20 cellular contexts compared by ENCODE assay signal in the genomic region with DNA sequence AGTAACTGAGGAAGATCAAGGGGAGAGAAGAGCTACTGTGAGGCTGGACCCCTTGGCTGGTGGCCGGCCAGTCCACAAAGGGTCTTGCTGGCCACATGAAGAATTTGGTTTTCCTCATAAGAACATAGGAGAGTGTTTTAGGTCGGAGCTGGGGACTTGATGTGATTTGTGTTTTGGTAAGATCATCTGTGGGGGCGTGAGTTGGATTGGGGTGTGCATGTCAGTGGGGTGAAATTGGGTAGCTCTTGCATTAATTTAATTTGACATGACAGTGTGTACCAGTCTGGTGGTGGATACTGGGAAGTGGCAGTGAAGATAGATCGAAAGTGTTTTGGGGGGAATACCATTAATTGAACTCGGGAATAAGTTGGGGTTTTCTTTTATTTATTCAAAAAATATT. TPM values are rescaled to one million over a fixed set of nuclear protein-coding genes. Genes with fewer than 3 reads are reported as not detected.
DNase-seq lines count a peak whose midpoint lies in the region; ATAC-seq, FAIRE-seq and TF ChIP-seq lines count a peak whose summit lies in the region.
"Had no signal": no experiment of that assay in that cellular context is flagged by ENCODE, and none has a peak within 500 bp of the region (broad histone marks: within the 10 kb centered on the region; RNA-seq: fewer than 3 reads in every experiment).

No MANE protein-coding gene starts in this region.

- TF ChIP-seq POLR2A in heart left ventricle (IDR thresholded peaks at IDR 0.05) (no peak), gastrocnemius medialis (IDR thresholded peaks at IDR 0.05) (no peak)

- H3K27ac ChIP-seq in heart left ventricle (peak overlapping the region in 8 of 12 donors; percentile 15 to 72 (median 44)), gastrocnemius medialis (peak overlapping the region; percentile 88 to 97 (median 92))
- H3K27ac ChIP-seq: epithelial cell of prostate, KMS-11, SJCRH30 had no signal

- peaks cover 3% of the 10 kb centered on the region for H3K36me3 Mint-ChIP-seq in activated naive CD8-positive, alpha-beta T cell treated with anti-CD3 and anti-CD28 coated beads, Interleukin-2, amount 10 ng/mL, durations not matched to agents 7 days and 5 days
- H3K36me3 Mint-ChIP-seq: naive B cell had no signal

- intact Hi-C loops in heart left ventricle (cut with DNase I) = loop anchor here in 1 of 10 donors (10.0 kb wide), 1 partner anchor 361 kb away; the partner anchor contains the start of genes GIN1 and PPIP5K2
- intact Hi-C loops in Right ventricle myocardium superior (cut with DNase I) = loop anchor here (10.0 kb wide), 1 partner anchor 361 kb away; the partner anchor contains the start of genes GIN1 and PPIP5K2
- intact Hi-C loops in gastrocnemius medialis (cut with DNase I; ENCODE audit: low total_unique reads) = no loop called here

- H3K4me3 ChIP-seq in heart left ventricle (no peak overlapping the region), gastrocnemius medialis (no peak overlapping the region)
- H3K4me3 ChIP-seq: SJCRH30 had no signal

- DNase-seq in heart left ventricle = no peak
- no peak for DNase-seq in Right ventricle myocardium superior
- DNase-seq in UCSD-AML1 (lab: John Stamatoyannopoulos, UW; ENCODE audit: unreplicated experiment) = peak; percentile 5
- no peak for DNase-seq in activated naive CD8-positive, alpha-beta T cell treated with anti-CD3 and anti-CD28 coated beads, Interleukin-2, amount 10 ng/mL, durations not matched to agents 7 days and 5 days
- no peak for DNase-seq in gastrocnemius medialis
- DNase-seq in frontal cortex (ENCODE audit: low spot score in 2 of 2) = no peak
- DNase-seq in MV-4-11 (lab: John Stamatoyannopoulos, UW) = no peak
- DNase-seq: activated CD8-positive, alpha-beta memory T cell treated with anti-CD3 and anti-CD28 coated beads, Interleukin-2, amount 50 U/mL, for 4 hours; cerebellar nuclear complex; DMS153; left colon; naive B cell; NCI-H2171 treated with DMSO at 0.1 percent for 48 hours; NCI-H524 treated with DMSO at 0.1 percent for 48 hours; NK-92 treated with Interleukin-12 subunit alpha and Interleukin-12 subunit beta, amount 100 ng/mL, for 24 hours; SJCRH30; stimulated activated CD4-positive, alpha-beta T cell treated with anti-CD3 and anti-CD28 coated beads, Interleukin-4, amount 100 ng/mL, for 4 hours had no signal

- WGBS in heart left ventricle, 4 donors = 96 to 98% (median 97%) methylated on average over 5 of the region's 5 CpGs

- TF ChIP-seq CTCF in heart left ventricle (IDR thresholded peaks at IDR 0.05) (no peak), gastrocnemius medialis (IDR thresholded peaks at IDR 0.05 in 4 of 5, conservative IDR thresholded peaks at IDR 0.05 in 1 of 5) (no peak)

- H3K27me3 Mint-ChIP-seq in activated naive CD8-positive, alpha-beta T cell treated with anti-CD3 and anti-CD28 coated beads, Interleukin-2, amount 10 ng/mL, durations not matched to agents 7 days and 5 days = no peaks in the 10 kb centered on the region
- H3K27me3 Mint-ChIP-seq: naive B cell had no signal

- H3K9me3 Mint-ChIP-seq in activated naive CD8-positive, alpha-beta T cell treated with anti-CD3 and anti-CD28 coated beads, Interleukin-2, amount 10 ng/mL, durations not matched to agents 7 days and 5 days = no peaks in the 10 kb centered on the region
- H3K9me3 Mint-ChIP-seq: naive B cell had no signal

- peak overlapping the region; percentile 49 for H3K27ac Mint-ChIP-seq in activated naive CD8-positive, alpha-beta T cell treated with anti-CD3 and anti-CD28 coated beads, Interleukin-2, amount 10 ng/mL, durations not matched to agents 7 days and 5 days

- H3K4me3 Mint-ChIP-seq in activated naive CD8-positive, alpha-beta T cell treated with anti-CD3 and anti-CD28 coated beads, Interleukin-2, amount 10 ng/mL, durations not matched to agents 7 days and 5 days = no peak overlapping the region
- H3K4me3 Mint-ChIP-seq: naive B cell had no signal

- H3K9me3 ChIP-seq in heart left ventricle (no peaks in the 10 kb centered on the region), gastrocnemius medialis (no peaks in the 10 kb centered on the region)
- H3K9me3 ChIP-seq: SJCRH30 had no signal

- peaks cover 50% of the 10 kb centered on the region for H3K4me1 Mint-ChIP-seq in activated naive CD8-positive, alpha-beta T cell treated with anti-CD3 and anti-CD28 coated beads, Interleukin-2, amount 10 ng/mL, durations not matched to agents 7 days and 5 days

- POLR2A ChIA-PET in activated naive CD8-positive, alpha-beta T cell treated with anti-CD3 and anti-CD28 coated beads, Interleukin-2, amount 10 ng/mL, durations not matched to agents 7 days and 5 days (lab: Charles Lee) = interaction anchor here (2.6 kb wide), 1 partner anchor 356 kb away, joined by 9 read pairs; the partner anchor contains the start of genes GIN1 and PPIP5K2

- H3K27me3 ChIP-seq in heart left ventricle = no peaks in the 10 kb centered on the region
- H3K27me3 ChIP-seq in gastrocnemius medialis = no peaks in the 10 kb centered on the region
- H3K27me3 ChIP-seq: SJCRH30 had no signal

- H3K36me3 ChIP-seq in heart left ventricle (no peaks in the 10 kb centered on the region), gastrocnemius medialis (no peaks in the 10 kb centered on the region)
- H3K36me3 ChIP-seq: SJCRH30 had no signal

- H3K4me1 ChIP-seq in heart left ventricle (peaks cover 4 to 67% (median 44%) of the 10 kb centered on the region in 12 donors), gastrocnemius medialis (peaks cover 51 to 65% of the 10 kb centered on the region in 2 donors)

- FAIRE-seq in frontal cortex (lab: Jason Lieb, UNC) = no peak

- in situ Hi-C loops in gastrocnemius medialis (cut with MboI; ENCODE audit: low sequenced_read_pairs in 4 of 4) = no loop called here

- ATAC-seq in heart left ventricle = no peak
- no peak for ATAC-seq in Right ventricle myocardium superior (ENCODE audit: poor library complexity)
- no peak for ATAC-seq in activated naive CD8-positive, alpha-beta T cell treated with anti-CD3 and anti-CD28 coated beads, Interleukin-2, amount 10 ng/mL, durations not matched to agents 7 days and 5 days (ENCODE audit: low read depth)
- ATAC-seq in gastrocnemius medialis = no peak
- ATAC-seq: HCT116, left colon had no signal

RNA-seq across cellular contexts. Expression of gene PAM, which starts 8.6 kb away (rescaled TPM):
- total RNA-seq in heart left ventricle (1,000 to 10,000 TPM in 6 of 9 donors, 100 to 1,000 TPM in 3; 578 to 1,548 (median 1,139) TPM), Right ventricle myocardium superior (859 TPM), gastrocnemius medialis (100 to 1,000 TPM; 102 to 210 (median 172) TPM), frontal cortex (61.6 TPM)
- 100 to 1,000 TPM; 569 to 590 TPM for polyA plus RNA-seq in heart left ventricle
- total RNA-seq in activated naive CD8-positive, alpha-beta T cell treated with anti-CD3 and anti-CD28 coated beads, Interleukin-2, amount 10 ng/mL, durations not matched to agents 7 days and 5 days = 10 to 100 TPM; 28.5 to 31.2 TPM
